14 cellular contexts compared by ENCODE assay signal in the genomic region with DNA sequence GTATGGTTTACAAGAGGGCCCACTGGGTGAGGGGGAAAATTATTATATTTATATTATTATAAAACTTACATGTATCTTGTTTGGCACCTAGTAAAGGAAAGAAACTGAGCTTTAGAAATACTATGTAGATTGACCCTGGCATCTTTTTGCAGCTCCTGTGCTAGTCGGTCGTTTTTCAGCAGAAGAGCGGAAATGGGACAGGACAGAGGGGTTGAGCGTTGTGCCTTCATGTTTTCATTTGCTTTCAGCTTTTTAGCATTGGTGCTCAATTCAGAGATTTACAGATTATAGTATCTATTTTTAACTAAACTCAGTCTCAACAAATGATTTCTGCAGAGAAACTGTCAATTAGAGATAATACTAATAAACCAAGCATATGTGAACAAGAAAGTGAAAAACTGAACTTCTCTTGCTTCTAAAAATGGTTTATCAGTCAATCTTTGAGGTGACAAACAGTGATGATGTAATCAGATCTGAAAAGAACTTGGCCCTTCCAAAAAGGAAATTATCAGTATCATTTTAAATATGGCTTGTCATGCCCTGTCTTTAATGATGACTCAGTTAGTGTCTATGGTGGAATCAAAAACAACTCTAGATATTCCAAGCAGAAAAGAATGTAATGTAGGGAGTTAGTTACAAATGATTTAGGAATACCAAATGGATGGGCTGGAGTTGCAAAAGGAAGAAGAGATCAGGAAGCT. TPM values are rescaled to one million over a fixed set of nuclear protein-coding genes. Genes with fewer than 3 reads are reported as not detected.
DNase-seq lines count a peak whose midpoint lies in the region; ATAC-seq and TF ChIP-seq lines count a peak whose summit lies in the region.
"Had no signal": no experiment of that assay in that cellular context is flagged by ENCODE, and none has a peak within 500 bp of the region (broad histone marks: within the 10 kb centered on the region; RNA-seq: fewer than 3 reads in every experiment).

No MANE protein-coding gene starts in this region.

- peak overlapping the region; percentile 14; the same call in 1 of the 2 replicates for H3K4me2 ChIP-seq in HCT116 (ENCODE audit: low read length)
- H3K4me2 ChIP-seq in Karpas-422 (ENCODE audit: low read depth, low read length, poor library complexity, severe bottlenecking) = no peak overlapping the region

- H3K4me3 Mint-ChIP-seq in T-helper 1 cell treated with Interleukin-12 subunit alpha and Interleukin-12 subunit beta and Interleukin-4 antibody, amounts not matched to agents 30 μg/mL and 1 μg/mL, for 36 hours = no peak overlapping the region
- H3K4me3 Mint-ChIP-seq in activated T-helper 1 cell treated with anti-CD3 and anti-CD28 coated beads, Interleukin-12 subunit alpha, Interleukin-12 subunit beta, Interleukin-2, Interleukin-4 antibody, amounts not matched to agents 30 ng/mL and 10 ng/mL and 1 ng/mL, durations not matched to agents 14 hours and 24 hours and 36 hours = no peak overlapping the region
- H3K4me3 Mint-ChIP-seq: activated CD4-positive, alpha-beta T cell treated with anti-CD3 and anti-CD28 coated beads, Interleukin-2, amount 10 ng/mL, durations not matched to agents 7 days and 5 days had no signal

- H3K27me3 Mint-ChIP-seq in T-helper 1 cell treated with Interleukin-12 subunit alpha and Interleukin-12 subunit beta and Interleukin-4 antibody, amounts not matched to agents 30 μg/mL and 1 μg/mL, for 36 hours (ENCODE audit: low read depth) = no peaks in the 10 kb centered on the region
- H3K27me3 Mint-ChIP-seq in activated T-helper 1 cell treated with anti-CD3 and anti-CD28 coated beads, Interleukin-12 subunit alpha, Interleukin-12 subunit beta, Interleukin-2, Interleukin-4 antibody, amounts not matched to agents 30 ng/mL and 10 ng/mL and 1 ng/mL, durations not matched to agents 14 hours and 24 hours and 36 hours (ENCODE audit: insufficient read depth) = no peaks in the 10 kb centered on the region
- H3K27me3 Mint-ChIP-seq: activated CD4-positive, alpha-beta T cell treated with anti-CD3 and anti-CD28 coated beads, Interleukin-2, amount 10 ng/mL, durations not matched to agents 7 days and 5 days had no signal

- POLR2A ChIA-PET in HCT116 (lab: Charles Lee) = no interaction called here

- CTCF ChIA-PET in HCT116 (lab: Charles Lee) = no interaction called here

- H3K27ac ChIP-seq in HCT116 (ENCODE audit: low read depth, low read length) (peak overlapping the region; percentile 5; the same call in 1 of the 2 replicates), Karpas-422 (ENCODE audit: low read length) (no peak overlapping the region)
- H3K27ac ChIP-seq: SJSA1 had no signal

- H3K36me3 ChIP-seq in HCT116 (ENCODE audit: control insufficient read depth in 1 of 2, insufficient read depth in 2 of 2, low read length in 2 of 2) (no peaks in the 10 kb centered on the region), Karpas-422 (ENCODE audit: insufficient read depth, low read length) (peaks cover 8% of the 10 kb centered on the region; the same call in 1 of the 2 replicates), HAP-1 (replicated peaks) (peaks cover 6% of the 10 kb centered on the region)

- RAD21 ChIA-PET in HCT116 (lab: Charles Lee; ENCODE audit: low non-redundant PET in 1 of 2, low total read pairs in 2 of 2, uncharacterized antibody in 2 of 2, unreplicated experiment in 2 of 2) = no interaction called here

- H3K9me3 ChIP-seq in HCT116 (ENCODE audit: control insufficient read depth in 1 of 2, insufficient read depth in 1 of 2, low read depth in 1 of 2, low read length in 2 of 2) (no peaks in the 10 kb centered on the region), Karpas-422 (ENCODE audit: low read length) (no peaks in the 10 kb centered on the region), HAP-1 (no peaks in the 10 kb centered on the region)
- H3K9me3 ChIP-seq: SJSA1 had no signal

- intact Hi-C loops in HCT116 (cut with micrococcal nuclease) = no loop called here
- intact Hi-C loops in activated T-helper 1 cell treated with anti-CD3 and anti-CD28 coated beads, Interleukin-12 subunit alpha, Interleukin-12 subunit beta, Interleukin-2, Interleukin-4 antibody, amounts not matched to agents 30 ng/mL and 10 ng/mL and 1 ng/mL, durations not matched to agents 14 hours and 24 hours and 36 hours (cut with micrococcal nuclease) = no loop called here

- H3K4me1 ChIP-seq in HCT116 (ENCODE audit: control insufficient read depth in 1 of 2, insufficient read depth in 2 of 2, low read length in 2 of 2) (peaks cover 27 to 30% of the 10 kb centered on the region in 2 experiments; a peak in 3 of 4 replicates), Karpas-422 (ENCODE audit: low read length) (no peaks in the 10 kb centered on the region; the same call in 1 of the 2 replicates), HAP-1 (no peaks in the 10 kb centered on the region)
- H3K4me1 ChIP-seq: SJSA1 had no signal

- no peak for TF ChIP-seq POLR2A in HCT116 (IDR thresholded peaks at IDR 0.05; ENCODE audit: borderline replicate concordance, extremely low read depth, insufficient read depth, insufficient read length)

- peaks cover 14% of the 10 kb centered on the region for H3K4me1 Mint-ChIP-seq in T-helper 1 cell treated with Interleukin-12 subunit alpha and Interleukin-12 subunit beta and Interleukin-4 antibody, amounts not matched to agents 30 μg/mL and 1 μg/mL, for 36 hours (ENCODE audit: low read depth)
- peaks cover 20% of the 10 kb centered on the region for H3K4me1 Mint-ChIP-seq in activated T-helper 1 cell treated with anti-CD3 and anti-CD28 coated beads, Interleukin-12 subunit alpha, Interleukin-12 subunit beta, Interleukin-2, Interleukin-4 antibody, amounts not matched to agents 30 ng/mL and 10 ng/mL and 1 ng/mL, durations not matched to agents 14 hours and 24 hours and 36 hours (ENCODE audit: low read depth)

- H3K9me2 ChIP-seq in HCT116 (ENCODE audit: insufficient read depth) = no peaks in the 10 kb centered on the region
- H3K9me2 ChIP-seq in Karpas-422 (replicated peaks; ENCODE audit: insufficient read depth, low read length) = no peaks in the 10 kb centered on the region

- H3K79me2 ChIP-seq in HCT116 (ENCODE audit: insufficient read depth, low read length) (no peaks in the 10 kb centered on the region), Karpas-422 (ENCODE audit: low read length) (peaks cover 57% of the 10 kb centered on the region)

- H3K9ac ChIP-seq in HCT116 (ENCODE audit: low read length) (no peak overlapping the region), Karpas-422 (ENCODE audit: low read length) (no peak overlapping the region)

- no peak for TF ChIP-seq RAD21 in HCT116 (IDR thresholded peaks at IDR 0.05; ENCODE audit: low read depth)

- no TSS peak for BruUV-seq in HCT116 (replicated peaks; lab: Mats Ljungman, UMichigan)

- in situ Hi-C loops in HAP-1 (cut with MboI; ENCODE audit: low sequenced_read_pairs) = no loop called here

- TF ChIP-seq CTCF in HCT116 (IDR thresholded peaks at IDR 0.05 in 2 of 3, conservative IDR thresholded peaks at IDR 0.05 in 1 of 3; ENCODE audit: borderline replicate concordance in 1 of 3, insufficient read depth in 1 of 3, low read depth in 2 of 3, low read length in 2 of 3) = no peak

- peak; percentile 34 for ATAC-seq in HCT116

- no peaks in the 10 kb centered on the region for H3K9me3 Mint-ChIP-seq in T-helper 1 cell treated with Interleukin-12 subunit alpha and Interleukin-12 subunit beta and Interleukin-4 antibody, amounts not matched to agents 30 μg/mL and 1 μg/mL, for 36 hours
- H3K9me3 Mint-ChIP-seq in activated T-helper 1 cell treated with anti-CD3 and anti-CD28 coated beads, Interleukin-12 subunit alpha, Interleukin-12 subunit beta, Interleukin-2, Interleukin-4 antibody, amounts not matched to agents 30 ng/mL and 10 ng/mL and 1 ng/mL, durations not matched to agents 14 hours and 24 hours and 36 hours = no peaks in the 10 kb centered on the region
- H3K9me3 Mint-ChIP-seq: activated CD4-positive, alpha-beta T cell treated with anti-CD3 and anti-CD28 coated beads, Interleukin-2, amount 10 ng/mL, durations not matched to agents 7 days and 5 days had no signal

- no peak overlapping the region for H3K4me3 ChIP-seq in HCT116 (replicated peaks in 1 of 2; ENCODE audit: low read depth in 1 of 2, low read length in 2 of 2)
- H3K4me3 ChIP-seq in Karpas-422 (ENCODE audit: low read length) = no peak overlapping the region
- H3K4me3 ChIP-seq in HAP-1 = no peak overlapping the region
- H3K4me3 ChIP-seq: SJSA1 had no signal

- H3K27me3 ChIP-seq in HCT116 (ENCODE audit: insufficient read depth, low read length) (no peaks in the 10 kb centered on the region), Karpas-422 (ENCODE audit: low read length) (no peaks in the 10 kb centered on the region), HAP-1 (ENCODE audit: low read depth) (no peaks in the 10 kb centered on the region)
- H3K27me3 ChIP-seq: SJSA1 had no signal

- peak overlapping the region; percentile 8 for H3K27ac Mint-ChIP-seq in T-helper 1 cell treated with Interleukin-12 subunit alpha and Interleukin-12 subunit beta and Interleukin-4 antibody, amounts not matched to agents 30 μg/mL and 1 μg/mL, for 36 hours
- H3K27ac Mint-ChIP-seq in activated T-helper 1 cell treated with anti-CD3 and anti-CD28 coated beads, Interleukin-12 subunit alpha, Interleukin-12 subunit beta, Interleukin-2, Interleukin-4 antibody, amounts not matched to agents 30 ng/mL and 10 ng/mL and 1 ng/mL, durations not matched to agents 14 hours and 24 hours and 36 hours = no peak overlapping the region
- H3K27ac Mint-ChIP-seq: activated CD4-positive, alpha-beta T cell treated with anti-CD3 and anti-CD28 coated beads, Interleukin-2, amount 10 ng/mL, durations not matched to agents 7 days and 5 days had no signal

- H3K36me3 Mint-ChIP-seq in T-helper 1 cell treated with Interleukin-12 subunit alpha and Interleukin-12 subunit beta and Interleukin-4 antibody, amounts not matched to agents 30 μg/mL and 1 μg/mL, for 36 hours (ENCODE audit: low read depth) = peaks cover 7% of the 10 kb centered on the region
- H3K36me3 Mint-ChIP-seq in activated T-helper 1 cell treated with anti-CD3 and anti-CD28 coated beads, Interleukin-12 subunit alpha, Interleukin-12 subunit beta, Interleukin-2, Interleukin-4 antibody, amounts not matched to agents 30 ng/mL and 10 ng/mL and 1 ng/mL, durations not matched to agents 14 hours and 24 hours and 36 hours (ENCODE audit: low read depth) = peaks cover 6% of the 10 kb centered on the region

- no peak overlapping the region for H2AFZ ChIP-seq in HCT116 (ENCODE audit: low read depth, low read length, poor library complexity, severe bottlenecking)
- no peak overlapping the region for H2AFZ ChIP-seq in Karpas-422 (ENCODE audit: low read length)

- H4K20me1 ChIP-seq in HCT116 (ENCODE audit: insufficient read depth) (no peaks in the 10 kb centered on the region), Karpas-422 (ENCODE audit: insufficient read depth, low read depth, low read length) (no peaks in the 10 kb centered on the region)

- DNase-seq in EL (peak; percentile 56), HCT116 (ENCODE audit: low read depth, low spot score) (no peak), iris pigment epithelial cell (ENCODE audit: low read depth) (peak; percentile 56), NCI-H2081 treated with DMSO at 0.1 percent for 48 hours (lab: John Stamatoyannopoulos, UW) (no peak), Karpas-422 (no peak), HAP-1 (ENCODE audit: low spot score in 2 of 2) (no peak)
- DNase-seq in activated T-helper 1 cell treated with anti-CD3 and anti-CD28 coated beads, Interleukin-12 subunit alpha, Interleukin-12 subunit beta, Interleukin-2, Interleukin-4 antibody, amounts not matched to agents 30 ng/mL and 10 ng/mL and 1 ng/mL, durations not matched to agents 14 hours and 24 hours and 36 hours (ENCODE audit: low spot score) = no peak
- DNase-seq: activated CD4-positive, alpha-beta T cell treated with anti-CD3 and anti-CD28 coated beads, Interleukin-2, amount 10 ng/mL, durations not matched to agents 7 days and 5 days; activated naive CD4-positive, alpha-beta T cell; NCI-H1417 treated with DMSO at 0.1 percent for 48 hours; NCI-H526 treated with DMSO at 0.1 percent for 48 hours had no signal

RNA-seq across cellular contexts. Expression of a gene that starts 56.9 kb away (rescaled TPM):
- not detected for total RNA-seq in HCT116 (2021; ENCODE audit: unreplicated experiment)
- polyA plus RNA-seq in HCT116 (2012) = not detected in 2 replicates
- total RNA-seq in Karpas-422 (2014; rRNA removed; shearing (Covaris generic); ENCODE audit: low replicate concordance) = not detected in 2 replicates
- total RNA-seq in activated T-helper 1 cell treated with anti-CD3 and anti-CD28 coated beads, Interleukin-12 subunit alpha, Interleukin-12 subunit beta, Interleukin-2, Interleukin-4 antibody, amounts not matched to agents 30 ng/mL and 10 ng/mL and 1 ng/mL, durations not matched to agents 14 hours and 24 hours and 36 hours = not detected in 2 replicates
- total RNA-seq: activated CD4-positive, alpha-beta T cell treated with anti-CD3 and anti-CD28 coated beads, Interleukin-2, amount 10 ng/mL, durations not matched to agents 7 days and 5 days; subcutaneous adipose tissue had no signal

Comparison
In these comparisons a context has a peak if more than half of its experiments do, and no peak if none do; other contexts are left out.
1. DNase-seq: peak in EL (single experiment) and iris pigment epithelial cell (single experiment); none in HCT116 (single experiment), NCI-H2081 treated with DMSO at 0.1 percent for 48 hours (single experiment), Karpas-422 (single experiment), activated T-helper 1 cell treated with anti-CD3 and anti-CD28 coated beads, Interleukin-12 subunit alpha, Interleukin-12 subunit beta, Interleukin-2, Interleukin-4 antibody, amounts not matched to agents 30 ng/mL and 10 ng/mL and 1 ng/mL, durations not matched to agents 14 hours and 24 hours and 36 hours (single experiment) and HAP-1 (0 of 2).